ENCODE assay signal across 9 cellular contexts in the genomic region with DNA sequence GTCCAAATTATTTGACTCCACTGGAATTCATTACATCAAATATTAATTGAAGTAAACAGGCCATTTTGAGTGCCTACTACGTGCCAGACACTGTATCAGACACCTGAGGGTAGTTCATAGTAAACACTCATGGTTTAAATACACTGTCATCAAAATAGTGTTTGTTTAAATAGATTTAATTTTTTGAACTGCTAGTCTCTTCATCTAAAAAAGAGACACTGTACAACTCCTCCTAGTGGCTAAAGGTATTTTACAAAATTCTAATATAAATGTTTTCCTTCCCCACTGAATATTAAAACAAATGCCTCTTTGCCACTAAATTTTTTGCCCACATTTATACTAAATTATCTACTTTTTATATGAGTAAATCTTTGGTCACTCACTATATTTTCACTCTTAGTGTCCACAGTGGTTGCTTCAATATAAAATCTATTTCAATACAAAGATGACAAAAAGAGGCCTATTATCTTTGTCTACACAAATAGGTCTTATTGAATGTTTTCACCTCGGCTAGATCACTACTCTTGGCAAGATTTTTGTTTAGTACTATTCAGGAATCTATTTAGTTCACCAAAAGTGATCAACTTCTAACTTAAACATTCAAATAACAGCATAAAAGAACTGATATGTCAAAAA. TPM values are rescaled to one million over a fixed set of nuclear protein-coding genes. Genes with fewer than 3 reads are reported as not detected.
A peak's percentile ranks its signal among the peaks of the same experiment; 100 is the strongest.
DNase-seq lines count a peak whose midpoint lies in the region; ATAC-seq and TF ChIP-seq lines count a peak whose summit lies in the region.
"Had no signal": no experiment of that assay in that cellular context is flagged by ENCODE, and none has a peak within 500 bp of the region (broad histone marks: within the 10 kb centered on the region; RNA-seq: fewer than 3 reads in every experiment).

No MANE protein-coding gene starts in this region.

- no peaks in the 10 kb centered on the region for H3K4me1 Mint-ChIP-seq in activated CD8-positive, alpha-beta T cell treated with anti-CD3 and anti-CD28 coated beads for 36 hours (ENCODE audit: low read depth)
- H3K4me1 Mint-ChIP-seq in activated CD8-positive, alpha-beta T cell treated with anti-CD3 and anti-CD28 coated beads, Interleukin-2, amount 10 ng/mL, durations not matched to agents 7 days and 5 days (ENCODE audit: low read depth) = no peaks in the 10 kb centered on the region

- 37 to 48% methylated on average over 2 of the region's 2 CpGs for WGBS in tibial nerve, 2 donors

- no peaks in the 10 kb centered on the region for H3K36me3 ChIP-seq in tibial nerve

- POLR2A ChIA-PET in activated CD8-positive, alpha-beta T cell treated with anti-CD3 and anti-CD28 coated beads for 36 hours (lab: Charles Lee) = interaction anchor here (1.7 kb wide), 1 partner anchor 50 kb away, joined by 4 read pairs; no protein-coding TSS in a partner anchor
- POLR2A ChIA-PET in activated CD8-positive, alpha-beta T cell treated with anti-CD3 and anti-CD28 coated beads, Interleukin-2, amount 10 ng/mL, durations not matched to agents 7 days and 5 days (lab: Charles Lee) = no interaction called here

- H3K27ac Mint-ChIP-seq in activated CD8-positive, alpha-beta T cell treated with anti-CD3 and anti-CD28 coated beads for 36 hours = no peak overlapping the region
- H3K27ac Mint-ChIP-seq in activated CD8-positive, alpha-beta T cell treated with anti-CD3 and anti-CD28 coated beads, Interleukin-2, amount 10 ng/mL, durations not matched to agents 7 days and 5 days = no peak overlapping the region

- no peaks in the 10 kb centered on the region for H3K9me3 Mint-ChIP-seq in activated CD8-positive, alpha-beta T cell treated with anti-CD3 and anti-CD28 coated beads for 36 hours
- H3K9me3 Mint-ChIP-seq in activated CD8-positive, alpha-beta T cell treated with anti-CD3 and anti-CD28 coated beads, Interleukin-2, amount 10 ng/mL, durations not matched to agents 7 days and 5 days (ENCODE audit: insufficient read depth) = no peaks in the 10 kb centered on the region

- no peak for DNase-seq in activated CD8-positive, alpha-beta T cell treated with anti-CD3 and anti-CD28 coated beads for 36 hours
- DNase-seq in activated CD8-positive, alpha-beta T cell treated with anti-CD3 and anti-CD28 coated beads, Interleukin-2, amount 10 ng/mL, durations not matched to agents 7 days and 5 days = no peak
- DNase-seq in RKO (ENCODE audit: low spot score) = peak; percentile 24
- DNase-seq in foreskin keratinocyte = no peak
- no peak for DNase-seq in tibial nerve (ENCODE audit: low spot score in 2 of 2)
- no peak for DNase-seq in posterior cingulate gyrus
- DNase-seq: activated CD4-positive, CD25-positive, alpha-beta regulatory T cell treated with anti-CD3 and anti-CD28 coated beads, Interleukin-2, amount 50 U/mL, for 72 hours had no signal

- peaks cover 0 to 3% (median 0%) of the 10 kb centered on the region in 4 donors for H3K9me3 ChIP-seq in tibial nerve

- CTCF ChIA-PET in activated CD8-positive, alpha-beta T cell treated with anti-CD3 and anti-CD28 coated beads for 36 hours (lab: Charles Lee) = interaction anchor here (0.7 to 2.3 kb wide), 3 partner anchors 10 to 50 kb away, joined by 3 to 12 read pairs (median 3); no protein-coding TSS in a partner anchor
- CTCF ChIA-PET in activated CD8-positive, alpha-beta T cell treated with anti-CD3 and anti-CD28 coated beads, Interleukin-2, amount 10 ng/mL, durations not matched to agents 7 days and 5 days (lab: Charles Lee) = interaction anchor here (0.7 to 2.0 kb wide), 7 partner anchors 8 to 143 kb away, joined by 3 to 7 read pairs (median 4); no protein-coding TSS in a partner anchor

- H3K27ac ChIP-seq in foreskin keratinocyte = no peak overlapping the region
- H3K27ac ChIP-seq in tibial nerve = no peak overlapping the region

- no peaks in the 10 kb centered on the region for H3K27me3 Mint-ChIP-seq in activated CD8-positive, alpha-beta T cell treated with anti-CD3 and anti-CD28 coated beads for 36 hours
- no peaks in the 10 kb centered on the region for H3K27me3 Mint-ChIP-seq in activated CD8-positive, alpha-beta T cell treated with anti-CD3 and anti-CD28 coated beads, Interleukin-2, amount 10 ng/mL, durations not matched to agents 7 days and 5 days (ENCODE audit: low read depth)

- peak; percentile 10 for TF ChIP-seq CTCF in activated CD8-positive, alpha-beta T cell treated with anti-CD3 and anti-CD28 coated beads for 36 hours (IDR thresholded peaks at IDR 0.05)
- TF ChIP-seq CTCF in foreskin keratinocyte (conservative IDR thresholded peaks at IDR 0.05) (peak; percentile 63), tibial nerve (IDR thresholded peaks at IDR 0.05) (peak; percentile 22 to 58 (median 46))

- no peaks in the 10 kb centered on the region for H3K27me3 ChIP-seq in foreskin keratinocyte
- no peaks in the 10 kb centered on the region for H3K27me3 ChIP-seq in tibial nerve

- no peak for TF ChIP-seq POLR2A in tibial nerve (IDR thresholded peaks at IDR 0.05)

- intact Hi-C loops in activated CD8-positive, alpha-beta T cell treated with anti-CD3 and anti-CD28 coated beads for 36 hours (cut with micrococcal nuclease) = no loop called here
- intact Hi-C loops in posterior cingulate gyrus (cut with DNase I) = loop anchor here (5.0 kb wide), 1 partner anchor 54 kb away; no protein-coding TSS in a partner anchor

- H3K4me1 ChIP-seq in foreskin keratinocyte (no peaks in the 10 kb centered on the region), tibial nerve (peaks cover 0 to 6% (median 1%) of the 10 kb centered on the region in 4 donors)

- no peak overlapping the region for H3K4me3 Mint-ChIP-seq in activated CD8-positive, alpha-beta T cell treated with anti-CD3 and anti-CD28 coated beads for 36 hours
- no peak overlapping the region for H3K4me3 Mint-ChIP-seq in activated CD8-positive, alpha-beta T cell treated with anti-CD3 and anti-CD28 coated beads, Interleukin-2, amount 10 ng/mL, durations not matched to agents 7 days and 5 days

- TF ChIP-seq EP300 in tibial nerve (IDR thresholded peaks at IDR 0.05) = no peak

- no peak for ATAC-seq in activated CD8-positive, alpha-beta T cell treated with anti-CD3 and anti-CD28 coated beads for 36 hours
- ATAC-seq in activated CD8-positive, alpha-beta T cell treated with anti-CD3 and anti-CD28 coated beads, Interleukin-2, amount 10 ng/mL, durations not matched to agents 7 days and 5 days = no peak
- ATAC-seq in foreskin keratinocyte (no peak), GM18519 (IDR thresholded peaks at IDR 0.05; ENCODE audit: low FRiP score, unreplicated experiment) (no peak), HG02938 (IDR thresholded peaks at IDR 0.05; ENCODE audit: unreplicated experiment) (no peak)

- peaks cover 2% of the 10 kb centered on the region for H3K36me3 Mint-ChIP-seq in activated CD8-positive, alpha-beta T cell treated with anti-CD3 and anti-CD28 coated beads for 36 hours (ENCODE audit: low read depth)
- peaks cover 2% of the 10 kb centered on the region for H3K36me3 Mint-ChIP-seq in activated CD8-positive, alpha-beta T cell treated with anti-CD3 and anti-CD28 coated beads, Interleukin-2, amount 10 ng/mL, durations not matched to agents 7 days and 5 days (ENCODE audit: low read depth)

- no peak overlapping the region for H3K4me3 ChIP-seq in tibial nerve

RNA-seq across cellular contexts. Expression of a gene that starts 15.4 kb away (rescaled TPM):
- total RNA-seq in activated CD8-positive, alpha-beta T cell treated with anti-CD3 and anti-CD28 coated beads for 36 hours = 10 to 100 TPM; 27.2 to 27.7 TPM
- 10 to 100 TPM; 20.4 to 22.1 TPM for total RNA-seq in activated CD8-positive, alpha-beta T cell treated with anti-CD3 and anti-CD28 coated beads, Interleukin-2, amount 10 ng/mL, durations not matched to agents 7 days and 5 days
- total RNA-seq in foreskin keratinocyte (22.6 and 24.4 TPM in 2 replicates), tibial nerve (10 to 100 TPM in 3 of 4 donors, 1 to 10 TPM in 1; 9.6 to 31.2 (median 24.6) TPM)
- 33.9 and 38.9 TPM in 2 replicates for polyA plus RNA-seq in foreskin keratinocyte

RNA-seq across cellular contexts. Expression of a gene that starts 15.6 kb away (rescaled TPM):
- 1 to 10 TPM; 8.1 to 8.4 TPM for total RNA-seq in activated CD8-positive, alpha-beta T cell treated with anti-CD3 and anti-CD28 coated beads for 36 hours
- total RNA-seq in activated CD8-positive, alpha-beta T cell treated with anti-CD3 and anti-CD28 coated beads, Interleukin-2, amount 10 ng/mL, durations not matched to agents 7 days and 5 days = 1 to 10 TPM; 8.1 to 8.8 TPM
- total RNA-seq in foreskin keratinocyte (8.2 and 9.9 TPM in 2 replicates), tibial nerve (10 to 100 TPM; 12.0 to 20.6 (median 17.3) TPM)
- polyA plus RNA-seq in foreskin keratinocyte = 7.8 and 9.3 TPM in 2 replicates

RNA-seq across cellular contexts. Expression of a gene that starts 59.1 kb away (rescaled TPM):
- total RNA-seq in activated CD8-positive, alpha-beta T cell treated with anti-CD3 and anti-CD28 coated beads for 36 hours = 1 to 10 TPM; 6.3 to 6.8 TPM
- total RNA-seq in activated CD8-positive, alpha-beta T cell treated with anti-CD3 and anti-CD28 coated beads, Interleukin-2, amount 10 ng/mL, durations not matched to agents 7 days and 5 days = 1 to 10 TPM; 4.8 to 6.3 TPM
- total RNA-seq in foreskin keratinocyte = 7.1 and 8.3 TPM in 2 replicates
- polyA plus RNA-seq in foreskin keratinocyte = 4.1 and 5.0 TPM in 2 replicates
- 1 to 10 TPM; 1.8 to 9.0 (median 3.9) TPM for total RNA-seq in tibial nerve

RNA-seq across cellular contexts. Expression of a gene that starts 59.2 kb away (rescaled TPM):
- total RNA-seq in activated CD8-positive, alpha-beta T cell treated with anti-CD3 and anti-CD28 coated beads for 36 hours = 10 to 100 TPM; 14.0 to 15.0 TPM
- 10 to 100 TPM; 12.5 to 13.4 TPM for total RNA-seq in activated CD8-positive, alpha-beta T cell treated with anti-CD3 and anti-CD28 coated beads, Interleukin-2, amount 10 ng/mL, durations not matched to agents 7 days and 5 days
- total RNA-seq in foreskin keratinocyte = 23.9 and 32.2 TPM in 2 replicates
- polyA plus RNA-seq in foreskin keratinocyte = 14.8 and 16.3 TPM in 2 replicates
- total RNA-seq in tibial nerve = 100 to 1,000 TPM; 116 to 149 (median 127) TPM

Comparison
In these comparisons a context has a peak if more than half of its experiments do, and no peak if none do; other contexts are left out.
1. CTCF ChIP-seq: peak in every context shown above with its lines; median percentile 63 in foreskin keratinocyte; 46 in tibial nerve; 10 in activated CD8-positive, alpha-beta T cell treated with anti-CD3 and anti-CD28 coated beads for 36 hours.